Comparison of ENCODE assay signal across 12 cellular contexts in the genomic region with DNA sequence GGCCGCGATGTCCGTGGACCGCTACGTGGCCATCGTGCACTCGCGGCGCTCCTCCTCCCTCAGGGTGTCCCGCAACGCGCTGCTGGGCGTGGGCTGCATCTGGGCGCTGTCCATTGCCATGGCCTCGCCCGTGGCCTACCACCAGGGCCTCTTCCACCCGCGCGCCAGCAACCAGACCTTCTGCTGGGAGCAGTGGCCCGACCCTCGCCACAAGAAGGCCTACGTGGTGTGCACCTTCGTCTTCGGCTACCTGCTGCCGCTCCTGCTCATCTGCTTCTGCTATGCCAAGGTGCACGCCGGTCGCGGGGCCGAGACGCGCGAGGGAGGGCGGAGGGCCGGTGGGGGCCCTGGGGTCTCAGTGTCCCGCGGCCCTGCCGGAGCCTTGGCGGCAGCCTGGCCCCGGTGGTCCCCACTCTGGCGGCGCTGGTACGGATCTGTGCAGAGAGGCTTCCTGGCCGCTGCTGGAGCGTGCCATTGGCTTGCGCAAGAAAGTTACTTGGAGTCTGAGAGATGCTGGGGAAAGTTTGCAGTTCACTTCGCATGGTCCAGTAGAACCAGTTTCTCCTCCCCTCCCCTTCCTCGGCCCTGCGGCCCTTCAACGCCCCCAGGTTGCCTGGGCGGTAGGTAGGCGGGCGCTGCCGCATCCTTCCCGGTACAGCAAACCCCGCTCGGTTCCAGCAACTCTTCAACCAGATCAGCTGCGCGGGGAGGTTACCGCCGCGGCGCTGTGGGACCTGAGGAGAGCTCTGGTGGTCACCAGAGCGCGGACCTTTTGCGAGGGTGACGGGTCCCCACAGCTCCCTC. TPM values are rescaled to one million over a fixed set of nuclear protein-coding genes. Genes with fewer than 3 reads are reported as not detected.
A peak's percentile ranks its signal among the peaks of the same experiment; 100 is the strongest.
DNase-seq lines count a peak whose midpoint lies in the region; ATAC-seq and TF ChIP-seq lines count a peak whose summit lies in the region.
"Had no signal": no experiment of that assay in that cellular context is flagged by ENCODE, and none has a peak within 500 bp of the region (broad histone marks: within the 10 kb centered on the region; RNA-seq: fewer than 3 reads in every experiment).

No MANE protein-coding gene starts in this region.

- no peaks in the 10 kb centered on the region for H3K9me2 ChIP-seq in PC-9 (ENCODE audit: insufficient read depth)

- DNase-seq in DMS 273 (lab: John Stamatoyannopoulos, UW; ENCODE audit: unreplicated experiment) (peak; percentile 33), DMS 273 treated with DMSO at 0.1 percent for 48 hours (lab: John Stamatoyannopoulos, UW) (no peak), NCI-H69 (lab: John Stamatoyannopoulos, UW) (peak; percentile 58), progenitor cell of endocrine pancreas (ENCODE audit: low spot score, unreplicated experiment) (no peak), PC-9 (no peak), SKM-1 (lab: John Stamatoyannopoulos, UW; ENCODE audit: unreplicated experiment) (no peak)
- DNase-seq: activated gamma-delta T cell treated with Interleukin-2 at 50 U/mL for 16 hours, GOT3, T-helper 9 cell had no signal

- peaks cover 83% of the 10 kb centered on the region for H3K27me3 Mint-ChIP-seq in progenitor cell of endocrine pancreas

- H3K4me2 ChIP-seq in PC-9: no peak overlapping the region

- no TSS peak for BruUV-seq in PC-9 (replicated peaks; lab: Mats Ljungman, UMichigan)

- H3K36me3 ChIP-seq in gastroesophageal sphincter: no peaks in the 10 kb centered on the region
- H3K36me3 ChIP-seq in PC-9 (ENCODE audit: low read depth): no peaks in the 10 kb centered on the region

- H3K4me1 ChIP-seq in gastroesophageal sphincter (peaks cover 0 to 29% (median 11%) of the 10 kb centered on the region in 3 donors), PC-9 (replicated peaks; ENCODE audit: insufficient read depth) (no peaks in the 10 kb centered on the region)

- H3K4me1 Mint-ChIP-seq in progenitor cell of endocrine pancreas (ENCODE audit: low read depth): peaks cover 6% of the 10 kb centered on the region

- TF ChIP-seq CTCF in gastroesophageal sphincter (IDR thresholded peaks at IDR 0.05) (no peak), progenitor cell of endocrine pancreas (IDR thresholded peaks at IDR 0.05; ENCODE audit: unreplicated experiment) (no peak), PC-9 (conservative IDR thresholded peaks at IDR 0.05) (no peak)

- peaks cover 1% of the 10 kb centered on the region for H3K36me3 Mint-ChIP-seq in progenitor cell of endocrine pancreas (ENCODE audit: insufficient read depth)

- H2AFZ ChIP-seq in PC-9: no peak overlapping the region

- H3K27me3 ChIP-seq in gastroesophageal sphincter (peaks cover 74% of the 10 kb centered on the region), PC-9 (ENCODE audit: insufficient read depth, low read depth) (peaks cover 21% of the 10 kb centered on the region)

- H3K27ac ChIP-seq in gastroesophageal sphincter (no peak overlapping the region), PC-9 (no peak overlapping the region)
- H3K27ac ChIP-seq: 22Rv1 had no signal

- ATAC-seq in gastroesophageal sphincter (peak; percentile 16), GM21390 (IDR thresholded peaks at IDR 0.05; ENCODE audit: unreplicated experiment) (no peak)

- H3K9me3 ChIP-seq in gastroesophageal sphincter: peaks cover 0 to 21% (median 0%) of the 10 kb centered on the region in 3 donors
- no peaks in the 10 kb centered on the region; the same call in 1 of the 2 replicates for H3K9me3 ChIP-seq in PC-9 (ENCODE audit: insufficient read depth, low read depth)

- POLR2A ChIA-PET in PC-9 (lab: Charles Lee; ENCODE audit: unreplicated experiment): no interaction called here

- no peaks in the 10 kb centered on the region for H3F3A ChIP-seq in PC-9 (ENCODE audit: insufficient read depth, low read depth)

- intact Hi-C loops in PC-9 (cut with micrococcal nuclease; ENCODE audit: unreplicated experiment): no loop called here

- no peak for TF ChIP-seq POLR2A in gastroesophageal sphincter (IDR thresholded peaks at IDR 0.05)

- no peaks in the 10 kb centered on the region for H3K79me2 ChIP-seq in PC-9 (ENCODE audit: low read depth)

- peak overlapping the region; percentile 78 for H3K4me3 Mint-ChIP-seq in progenitor cell of endocrine pancreas (ENCODE audit: low read depth)

- peak overlapping the region in 1 of 2 donors; percentile 36 for H3K4me3 ChIP-seq in gastroesophageal sphincter
- H3K4me3 ChIP-seq in PC-9: no peak overlapping the region

- no peak for TF ChIP-seq EP300 in gastroesophageal sphincter (IDR thresholded peaks at IDR 0.05)

- no peaks in the 10 kb centered on the region for H3K9me3 Mint-ChIP-seq in progenitor cell of endocrine pancreas (ENCODE audit: low read depth)

- 0% methylated on average over 2 of the region's 67 CpGs; no CpG with 5 or more reads in 1 of the 2 donors for WGBS in gastroesophageal sphincter (ENCODE audit: low coverage in 1 of 2), 2 donors

- H4K20me1 ChIP-seq in PC-9 (ENCODE audit: insufficient read depth): no peaks in the 10 kb centered on the region

- peak overlapping the region; percentile 73 for H3K27ac Mint-ChIP-seq in progenitor cell of endocrine pancreas

- CTCF ChIA-PET in PC-9 (lab: Charles Lee): no interaction called here

RNA-seq across cellular contexts. Expression of gene GALR1, which starts 1.5 kb away (rescaled TPM):
- total RNA-seq in gastroesophageal sphincter (under 1 TPM; 0.12 to 0.62 (median 0.31) TPM), progenitor cell of endocrine pancreas (2.9 and 4.0 TPM in 2 replicates), PC-9 (2021) (not detected in 2 replicates)

Comparison
In these comparisons a context has a peak if more than half of its experiments do, and no peak if none do; other contexts are left out.
1. DNase-seq: peak in DMS 273 (single experiment) and NCI-H69 (single experiment); none in DMS 273 treated with DMSO at 0.1 percent for 48 hours (single experiment), progenitor cell of endocrine pancreas (single experiment), PC-9 (0 of 2) and SKM-1 (single experiment).